Comparison of ENCODE assay signal across 30 cellular contexts in the genomic region with DNA sequence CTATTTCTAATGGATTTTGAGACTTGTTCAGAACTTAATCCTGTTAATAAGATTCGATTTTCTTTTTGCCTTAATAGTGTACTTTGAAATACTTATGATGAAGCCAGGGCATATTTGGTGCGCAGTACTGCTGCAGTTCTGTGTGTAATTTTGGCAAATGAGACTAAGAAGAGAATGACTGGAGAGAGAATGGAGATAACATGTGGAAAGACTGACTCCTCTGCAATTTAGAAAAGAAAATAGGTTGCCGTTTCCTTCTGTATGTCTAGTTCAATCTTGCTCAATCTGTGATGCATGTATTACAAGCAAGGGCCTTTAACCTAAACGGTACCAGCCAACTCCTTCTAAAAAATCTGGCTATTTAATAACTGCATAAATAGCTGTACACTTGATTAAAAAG.
"Had no signal": no experiment of that assay in that cellular context is flagged by ENCODE, and none has a peak within 500 bp of the region (broad histone marks: within the 10 kb centered on the region; RNA-seq: fewer than 3 reads in every experiment).

No MANE protein-coding gene starts in this region.

- H3K4me1 ChIP-seq: ascending aorta, breast epithelium, esophagus muscularis mucosa, gastroesophageal sphincter, heart right ventricle had no signal

- DNase-seq: activated CD4-positive, alpha-beta memory T cell treated with anti-CD3 and anti-CD28 coated beads for 36 hours; activated CD4-positive, alpha-beta T cell treated with anti-CD3 and anti-CD28 coated beads for 36 hours; activated CD4-positive, alpha-beta T cell treated with anti-CD3 and anti-CD28 coated beads, Interleukin-2, amount 10 ng/mL, durations not matched to agents 24 days and 14 days; activated CD4-positive, CD25-positive, alpha-beta regulatory T cell; activated CD4-positive, CD25-positive, alpha-beta regulatory T cell treated with anti-CD3 and anti-CD28 coated beads, Interleukin-2, amount 50 U/mL, for 72 hours; activated CD8-positive, alpha-beta memory T cell treated with anti-CD3 and anti-CD28 coated beads, Interleukin-2, amount 50 U/mL, for 48 hours; activated CD8-positive, alpha-beta T cell treated with anti-CD3 and anti-CD28 coated beads, Interleukin-2, amount 10 ng/mL, durations not matched to agents 7 days and 5 days; activated gamma-delta T cell; activated naive CD4-positive, alpha-beta T cell; activated naive CD4-positive, alpha-beta T cell treated with anti-CD3 and anti-CD28 coated beads, Interleukin-2, amount 10 ng/mL, durations not matched to agents 7 days and 5 days; activated naive CD8-positive, alpha-beta T cell treated with anti-CD3 and anti-CD28 coated beads, Interleukin-2, amount 10 ng/mL, durations not matched to agents 7 days and 5 days; activated T-cell treated with anti-CD3 and anti-CD28 coated beads for 4 hours; activated T-cell treated with anti-CD3 and anti-CD28 coated beads, Interleukin-2, amount 50 U/mL, for 24 hours; activated T-cell treated with anti-CD3 and anti-CD28 coated beads, Interleukin-2, amount 50 U/mL, for 72 hours; central memory CD4-positive, alpha-beta T cell; cerebellar nuclear complex; dorsolateral prefrontal cortex; effector memory CD4-positive, alpha-beta T cell; endodermal cell; erythroblast; foreskin melanocyte; heart right ventricle; T-helper 2 cell had no signal

- H3K36me3 ChIP-seq: ascending aorta, breast epithelium, cardiac muscle cell, esophagus muscularis mucosa, gastroesophageal sphincter, heart right ventricle had no signal

- H3K27ac ChIP-seq: ascending aorta, breast epithelium, cardiac muscle cell, coronary artery, dorsolateral prefrontal cortex, esophagus muscularis mucosa, gastroesophageal sphincter, heart right ventricle had no signal

- ATAC-seq: activated CD4-positive, alpha-beta T cell treated with anti-CD3 and anti-CD28 coated beads for 36 hours; activated CD8-positive, alpha-beta T cell treated with anti-CD3 and anti-CD28 coated beads, Interleukin-2, amount 10 ng/mL, durations not matched to agents 7 days and 5 days; activated naive CD4-positive, alpha-beta T cell treated with anti-CD3 and anti-CD28 coated beads, Interleukin-2, amount 50 U/mL, for 72 hours; activated T-cell treated with anti-CD3 and anti-CD28 coated beads, Interleukin-2, amount 50 U/mL, for 72 hours; gastroesophageal sphincter; heart right ventricle had no signal

- H3K27me3 ChIP-seq: ascending aorta, breast epithelium, cardiac muscle cell, dorsolateral prefrontal cortex, esophagus muscularis mucosa, gastroesophageal sphincter, heart right ventricle had no signal

- H3K4me3 ChIP-seq: ascending aorta, breast epithelium, cardiac muscle cell, coronary artery, dorsolateral prefrontal cortex, esophagus muscularis mucosa, gastroesophageal sphincter, heart right ventricle had no signal

- H3K9me3 ChIP-seq: ascending aorta, breast epithelium, esophagus muscularis mucosa, gastroesophageal sphincter, heart right ventricle had no signal
